25 cellular contexts compared by ENCODE assay signal in genomic region chr13:68745517-68745916, GRCh38.
"Had no signal": no experiment of that assay in that cellular context is flagged by ENCODE, and none has a peak within 500 bp of the region (broad histone marks: within the 10 kb centered on the region; RNA-seq: fewer than 3 reads in every experiment).

No MANE protein-coding gene starts in this region.

- H3K36me3 ChIP-seq: colonic mucosa, left lung, thyroid gland, upper lobe of right lung had no signal

- H3K4me2 ChIP-seq: hepatocyte had no signal

- H3K4me3 ChIP-seq: colonic mucosa, dorsolateral prefrontal cortex, hepatocyte, left lung, lung, thyroid gland, upper lobe of right lung had no signal

- H2AFZ ChIP-seq: hepatocyte, parathyroid adenoma had no signal

- H3K27ac ChIP-seq: colonic mucosa, dorsolateral prefrontal cortex, hepatocyte, left lung, parathyroid adenoma, thyroid gland, upper lobe of right lung had no signal

- H3K79me2 ChIP-seq: hepatocyte, parathyroid adenoma had no signal

- H3K9ac ChIP-seq: parathyroid adenoma had no signal

- H3K9me3 ChIP-seq: colonic mucosa, left lung, thyroid gland, upper lobe of right lung had no signal

- H3K27me3 ChIP-seq: colonic mucosa, dorsolateral prefrontal cortex, hepatocyte, left lung, thyroid gland, upper lobe of right lung had no signal

- DNase-seq: activated CD4-positive, alpha-beta memory T cell treated with anti-CD3 and anti-CD28 coated beads for 36 hours; activated CD4-positive, alpha-beta T cell treated with anti-CD3 and anti-CD28 coated beads for 48 hours; activated CD4-positive, CD25-positive, alpha-beta regulatory T cell; activated effector memory CD4-positive, alpha-beta T cell treated with Interleukin-2 at 50 U/mL for 16 hours; activated naive CD4-positive, alpha-beta T cell treated with anti-CD3 and anti-CD28 coated beads for 36 hours; activated naive CD8-positive, alpha-beta T cell treated with anti-CD3 and anti-CD28 coated beads, Interleukin-2, amount 10 ng/mL, durations not matched to agents 7 days and 5 days; activated T-cell treated with anti-CD3 and anti-CD28 coated beads, Interleukin-2, amount 50 U/mL, for 72 hours; amniotic stem cell; colonic mucosa; dorsolateral prefrontal cortex; effector memory CD8-positive, alpha-beta T cell; foreskin melanocyte; glutamatergic neuron; immature natural killer cell; left lung; naive B cell; nucleus accumbens; right cardiac atrium; stimulated activated CD4-positive, alpha-beta T cell treated with anti-CD3 and anti-CD28 coated beads, Interleukin-4, amount 100 ng/mL, for 4 hours; substantia nigra; thyroid gland; upper lobe of right lung had no signal

- H3K4me1 ChIP-seq: colonic mucosa, left lung, parathyroid adenoma, thyroid gland, upper lobe of right lung had no signal
